Comparison of ENCODE assay signal across 2 cellular contexts in genomic region chr22:44739666-44740065, GRCh38.
A peak's percentile ranks its signal among the peaks of the same experiment; 100 is the strongest.
TF ChIP-seq lines count a peak whose summit lies in the region.

No MANE protein-coding gene starts in this region.

TF ChIP-seq in IMR-90, 13 proteins besides CTCF, POLR2A, EP300 and RAD21:
- TF ChIP-seq BHLHE40 (IDR thresholded peaks at IDR 0.05; ENCODE audit: low read depth, low read length) = peak; percentile 85
- 0 out of 2 replicates have a peak, but pooled peaks have one; percentile 16 for TF ChIP-seq MXI1 (IDR thresholded peaks at IDR 0.05; ENCODE audit: borderline replicate concordance, low read depth, low read length)
- TF ChIP-seq FOS (IDR thresholded peaks at IDR 0.05; ENCODE audit: low read depth, low read length) = peak; percentile 43; the same call in 1 of the 2 replicates

TF ChIP-seq in HepG2, 621 proteins besides CTCF, POLR2A, EP300 and RAD21:
- TF ChIP-seq ZNF770 (CRISPR knock-in tag; IDR thresholded peaks at IDR 0.05) = peak; percentile 41; the same call in 1 of the 2 replicates
- TF ChIP-seq RARA (CRISPR knock-in tag; IDR thresholded peaks at IDR 0.05) = peak; percentile 12; the same call in 1 of the 2 replicates
